Comparison of ENCODE assay signal across 8 cellular contexts in genomic region chr9:131276891-131277672, GRCh38. TPM values are rescaled to one million over a fixed set of nuclear protein-coding genes. Genes with fewer than 3 reads are reported as not detected.
A peak's percentile ranks its signal among the peaks of the same experiment; 100 is the strongest.
DNase-seq lines count a peak whose midpoint lies in the region; ATAC-seq, FAIRE-seq and TF ChIP-seq lines count a peak whose summit lies in the region.

No MANE protein-coding gene starts in this region.

- 1% methylated on average over 20 to 37 of the region's 107 CpGs for WGBS in tibial nerve, 2 donors

- H3K9me3 ChIP-seq in astrocyte (ENCODE audit: insufficient read depth, low read depth, low read length) (no peaks in the 10 kb centered on the region), left lung (no peaks in the 10 kb centered on the region), tibial nerve (no peaks in the 10 kb centered on the region)

- intact Hi-C loops in left lung (cut with DNase I), result no loop called here

- no peak for FAIRE-seq in astrocyte (lab: Jason Lieb, UNC)

- H3K79me2 ChIP-seq in astrocyte (ENCODE audit: insufficient read depth, low read length), result no peaks in the 10 kb centered on the region

- no peak overlapping the region for H3K27ac Mint-ChIP-seq in astrocyte (ENCODE audit: unreplicated experiment)

- peaks cover 4% of the 10 kb centered on the region for H3K36me3 Mint-ChIP-seq in astrocyte (ENCODE audit: low read depth, unreplicated experiment)

- TF ChIP-seq CTCF in GM12865 (IDR thresholded peaks at IDR 0.05; ENCODE audit: insufficient read depth, low read depth, low read length, missing control alignments), result no peak
- TF ChIP-seq CTCF in LNCaP clone FGC (IDR thresholded peaks at IDR 0.05; ENCODE audit: control insufficient read depth, extremely low read depth, insufficient read depth), result no peak
- no peak for TF ChIP-seq CTCF in astrocyte (IDR thresholded peaks at IDR 0.05; ENCODE audit: insufficient read depth, low read depth, low read length)
- no peak for TF ChIP-seq CTCF in left lung (IDR thresholded peaks at IDR 0.05)
- TF ChIP-seq CTCF in tibial nerve (IDR thresholded peaks at IDR 0.05), result no peak

- H3K27me3 ChIP-seq in astrocyte (ENCODE audit: insufficient read depth, low read length), result peaks cover 31% of the 10 kb centered on the region
- peaks cover 8 to 40% of the 10 kb centered on the region in 2 donors for H3K27me3 ChIP-seq in left lung
- peaks cover 0 to 39% of the 10 kb centered on the region in 2 donors for H3K27me3 ChIP-seq in tibial nerve

- H4K20me1 ChIP-seq in astrocyte (ENCODE audit: insufficient read depth, low read length), result peaks cover 2% of the 10 kb centered on the region

- DNase-seq in GM12865 (ENCODE audit: low read depth) (peak; percentile 40), LNCaP clone FGC (ENCODE audit: low read depth) (no peak), astrocyte (ENCODE audit: low read depth) (no peak), left lung (peak in 1 of 2 donors; percentile 85), tibial nerve (ENCODE audit: low spot score in 2 of 2) (no peak), NCI-H2107 treated with DMSO at 0.1 percent for 48 hours (lab: John Stamatoyannopoulos, UW; ENCODE audit: unreplicated experiment) (no peak), DMS79 (lab: John Stamatoyannopoulos, UW) (no peak)

- peaks cover 2% of the 10 kb centered on the region for H3K4me1 Mint-ChIP-seq in astrocyte (ENCODE audit: low read depth, unreplicated experiment)

- H3K27ac ChIP-seq in astrocyte (ENCODE audit: low read depth, low read length), result no peak overlapping the region
- peak overlapping the region; percentile 83 to 87 for H3K27ac ChIP-seq in left lung
- H3K27ac ChIP-seq in tibial nerve, result peak overlapping the region in 3 of 4 donors; percentile 38 to 85 (median 82)

- no peaks in the 10 kb centered on the region for H3K9me3 Mint-ChIP-seq in astrocyte (ENCODE audit: unreplicated experiment)

- no peak for TF ChIP-seq EP300 in tibial nerve (IDR thresholded peaks at IDR 0.05)

- H3K4me1 ChIP-seq in astrocyte (ENCODE audit: insufficient read depth, low read length), result no peaks in the 10 kb centered on the region
- H3K4me1 ChIP-seq in left lung, result peaks cover 0 to 42% of the 10 kb centered on the region in 2 donors
- peaks cover 0 to 22% (median 0%) of the 10 kb centered on the region in 4 donors for H3K4me1 ChIP-seq in tibial nerve

- H3K4me3 ChIP-seq in GM12865 (ENCODE audit: low read depth, low read length) (peak overlapping the region; percentile 68), LNCaP clone FGC (ENCODE audit: low read depth, low read length) (peak overlapping the region; percentile 49), astrocyte (ENCODE audit: insufficient read depth, low read depth, low read length) (no peak overlapping the region), left lung (peak overlapping the region; percentile 55 to 87), tibial nerve (peak overlapping the region; percentile 45 to 88 (median 65))

- H3K27me3 Mint-ChIP-seq in astrocyte (ENCODE audit: low read depth, unreplicated experiment), result peaks cover 57% of the 10 kb centered on the region

- no peak for TF ChIP-seq POLR2A in tibial nerve (IDR thresholded peaks at IDR 0.05)

- H3K36me3 ChIP-seq in astrocyte (ENCODE audit: insufficient read depth, low read length) (no peaks in the 10 kb centered on the region), left lung (no peaks in the 10 kb centered on the region), tibial nerve (no peaks in the 10 kb centered on the region)

- peak overlapping the region; percentile 77 for H3K4me2 ChIP-seq in astrocyte (ENCODE audit: low read length)

- no peak overlapping the region for H3K9ac ChIP-seq in astrocyte (ENCODE audit: low read length)

- no peak overlapping the region for H2AFZ ChIP-seq in astrocyte (ENCODE audit: low read depth, low read length)

- H3K4me3 Mint-ChIP-seq in astrocyte (ENCODE audit: unreplicated experiment), result no peak overlapping the region

- ATAC-seq in left lung (no peak), GM19395 (IDR thresholded peaks at IDR 0.05; ENCODE audit: unreplicated experiment) (no peak)

RNA-seq across cellular contexts. Expression of gene FAM78A, which starts 0.8 kb away (rescaled TPM):
- 0.73 and 1.1 TPM in 2 replicates for total RNA-seq in astrocyte
- 10 to 100 TPM in 1 of 2 donors, 1 to 10 TPM in 1; 7.8 to 18.1 TPM for total RNA-seq in left lung
- 1 to 10 TPM; 2.5 to 4.8 (median 4.2) TPM for total RNA-seq in tibial nerve

RNA-seq across cellular contexts. Expression of gene PLPP7, which starts 12.4 kb away (rescaled TPM):
- 0.20 and 0.65 TPM in 2 replicates for total RNA-seq in astrocyte
- 1 to 10 TPM; 1.6 to 2.3 TPM for total RNA-seq in left lung
- total RNA-seq in tibial nerve, result 10 to 100 TPM; 14.4 to 24.6 (median 21.5) TPM
